In genomic region chr13:113267642-113268405, GRCh38 we compare ENCODE assay signal across 20 cellular contexts. TPM values are rescaled to one million over a fixed set of nuclear protein-coding genes. Genes with fewer than 3 reads are reported as not detected.
DNase-seq lines count a peak whose midpoint lies in the region; ATAC-seq and TF ChIP-seq lines count a peak whose summit lies in the region.
"Had no signal": no experiment of that assay in that cellular context is flagged by ENCODE, and none has a peak within 500 bp of the region (broad histone marks: within the 10 kb centered on the region; RNA-seq: fewer than 3 reads in every experiment).

No MANE protein-coding gene starts in this region.

- no peaks in the 10 kb centered on the region for H3K4me1 Mint-ChIP-seq in activated T-cell treated with anti-CD3 and anti-CD28 coated beads, Interleukin-2, amount 50 U/mL, for 72 hours (ENCODE audit: low read depth)
- H3K4me1 Mint-ChIP-seq in T-helper 17 cell = peaks cover 8% of the 10 kb centered on the region
- H3K4me1 Mint-ChIP-seq: B cell, memory B cell had no signal

- no peaks in the 10 kb centered on the region for H3K36me3 Mint-ChIP-seq in activated T-cell treated with anti-CD3 and anti-CD28 coated beads, Interleukin-2, amount 50 U/mL, for 72 hours (ENCODE audit: insufficient read depth in 2 of 2)
- no peaks in the 10 kb centered on the region for H3K36me3 Mint-ChIP-seq in T-helper 17 cell (ENCODE audit: low read depth)

- H3K9me3 ChIP-seq in T-helper 17 cell (ENCODE audit: control insufficient read depth, low read length, poor library complexity, severe bottlenecking) (no peaks in the 10 kb centered on the region), tibial artery (no peaks in the 10 kb centered on the region)
- H3K9me3 ChIP-seq: adrenal gland, testis had no signal

- H3K9me3 Mint-ChIP-seq in activated T-cell treated with anti-CD3 and anti-CD28 coated beads, Interleukin-2, amount 50 U/mL, for 72 hours = no peaks in the 10 kb centered on the region
- H3K9me3 Mint-ChIP-seq: memory B cell had no signal

- no peak for TF ChIP-seq CTCF in tibial artery (IDR thresholded peaks at IDR 0.05)

- H3K36me3 ChIP-seq in tibial artery = peaks cover 19 to 27% (median 23%) of the 10 kb centered on the region in 3 donors

- DNase-seq in activated T-cell treated with anti-CD3 and anti-CD28 coated beads, Interleukin-2, amount 50 U/mL, for 72 hours = no peak
- DNase-seq in activated T-cell treated with anti-CD3 and anti-CD28 coated beads for 4 hours (no peak), T-helper 17 cell (no peak), left lobe of liver (ENCODE audit: low spot score) (no peak), tibial artery (no peak), DMS79 treated with DMSO at 0.1 percent for 48 hours (lab: John Stamatoyannopoulos, UW) (no peak), NCI-H510A (lab: John Stamatoyannopoulos, UW) (no peak)
- DNase-seq in stimulated activated naive CD8-positive, alpha-beta T cell treated with anti-CD3 and anti-CD28 coated beads, Interleukin-15, Interleukin-2, amounts not matched to agents 100 U/mL and 50 U/mL, for 24 hours = no peak
- DNase-seq: activated CD4-positive, CD25-positive, alpha-beta regulatory T cell treated with anti-CD3 and anti-CD28 coated beads, Interleukin-2, amount 50 U/mL, for 72 hours; kidney glomerular epithelial cell; NCI-H2029 treated with DMSO at 0.1 percent for 48 hours; NCI-H345; NCI-H82; SHP77; stimulated activated CD4-positive, alpha-beta T cell treated with anti-CD3 and anti-CD28 coated beads, Interleukin-15, amount 100 ng/mL, for 24 hours; testis had no signal

- peak overlapping the region; percentile 86 for H3K27ac Mint-ChIP-seq in activated T-cell treated with anti-CD3 and anti-CD28 coated beads, Interleukin-2, amount 50 U/mL, for 72 hours
- peak overlapping the region; percentile 57 for H3K27ac Mint-ChIP-seq in T-helper 17 cell
- H3K27ac Mint-ChIP-seq: B cell, memory B cell had no signal

- no peak overlapping the region for H3K4me3 ChIP-seq in tibial artery
- H3K4me3 ChIP-seq: adrenal gland, coronary artery, testis had no signal

- intact Hi-C loops in tibial artery (cut with DNase I; ENCODE audit: low total_unique reads) = no loop called here

- no peaks in the 10 kb centered on the region for H3K27me3 Mint-ChIP-seq in activated T-cell treated with anti-CD3 and anti-CD28 coated beads, Interleukin-2, amount 50 U/mL, for 72 hours (ENCODE audit: low read depth)
- no peaks in the 10 kb centered on the region for H3K27me3 Mint-ChIP-seq in T-helper 17 cell
- H3K27me3 Mint-ChIP-seq: B cell, memory B cell had no signal

- ATAC-seq in activated T-cell treated with anti-CD3 and anti-CD28 coated beads, Interleukin-2, amount 50 U/mL, for 72 hours (replicated peaks in 1 of 2) = peak in 1 of 2 donors; percentile 20
- no peak for ATAC-seq in T-helper 17 cell
- peak; percentile 30 for ATAC-seq in left lobe of liver
- ATAC-seq in stimulated activated naive CD8-positive, alpha-beta T cell treated with anti-CD3 and anti-CD28 coated beads, Interleukin-15, Interleukin-2, amounts not matched to agents 100 U/mL and 50 U/mL, for 24 hours = peak; percentile 28

- no peak overlapping the region for H3K4me3 Mint-ChIP-seq in activated T-cell treated with anti-CD3 and anti-CD28 coated beads, Interleukin-2, amount 50 U/mL, for 72 hours
- no peak overlapping the region for H3K4me3 Mint-ChIP-seq in T-helper 17 cell
- H3K4me3 Mint-ChIP-seq: B cell, memory B cell had no signal

- H3K4me1 ChIP-seq in tibial artery = no peaks in the 10 kb centered on the region
- H3K4me1 ChIP-seq: adrenal gland, testis had no signal

- H3K27ac ChIP-seq in tibial artery = no peak overlapping the region
- H3K27ac ChIP-seq: adrenal gland, coronary artery, testis had no signal

- H3K27me3 ChIP-seq in tibial artery = no peaks in the 10 kb centered on the region
- H3K27me3 ChIP-seq: adrenal gland, testis had no signal

RNA-seq across cellular contexts. Expression of gene LAMP1, which starts 29.2 kb away (rescaled TPM):
- total RNA-seq in activated T-cell treated with anti-CD3 and anti-CD28 coated beads, Interleukin-2, amount 50 U/mL, for 72 hours = 10 to 100 TPM; 55.4 to 66.8 TPM
- total RNA-seq in T-helper 17 cell (100 to 1,000 TPM in 1 of 2 donors, 10 to 100 TPM in 1; 92.5 to 102 TPM), left lobe of liver (217 TPM)

RNA-seq across cellular contexts. Expression of gene CUL4A, which starts 58.4 kb away (rescaled TPM):
- 10 to 100 TPM; 71.4 to 82.1 TPM for total RNA-seq in activated T-cell treated with anti-CD3 and anti-CD28 coated beads, Interleukin-2, amount 50 U/mL, for 72 hours
- total RNA-seq in T-helper 17 cell (10 to 100 TPM; 78.3 to 80.2 TPM), left lobe of liver (30.4 TPM)

RNA-seq across cellular contexts. Expression of gene PCID2, which starts 59.4 kb away (rescaled TPM):
- total RNA-seq in activated T-cell treated with anti-CD3 and anti-CD28 coated beads, Interleukin-2, amount 50 U/mL, for 72 hours = 10 to 100 TPM; 76.8 to 83.1 TPM
- 10 to 100 TPM; 31.3 to 47.9 TPM for total RNA-seq in T-helper 17 cell
- 14.9 TPM for total RNA-seq in left lobe of liver
